In the genomic region with DNA sequence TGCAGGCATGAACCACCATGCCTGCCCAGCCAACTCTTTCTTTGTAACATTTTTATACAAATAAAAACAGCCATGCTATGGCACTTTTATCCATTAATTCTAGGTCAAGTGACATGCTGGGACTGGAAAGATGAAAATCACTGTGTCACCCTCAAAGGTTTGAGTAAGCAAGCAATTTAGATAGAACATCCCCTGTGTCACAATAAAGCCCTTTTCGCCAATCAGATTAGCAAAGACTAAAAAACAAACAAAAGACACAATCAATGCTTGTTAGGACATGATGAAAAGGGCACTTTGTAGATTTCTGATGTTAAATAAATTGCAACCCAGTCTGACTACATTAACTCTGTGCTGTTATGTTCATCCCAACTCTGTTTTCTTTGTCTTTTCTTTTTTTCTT, we compare ENCODE assay signal across 23 cellular contexts. TPM values are rescaled to one million over a fixed set of nuclear protein-coding genes. Genes with fewer than 3 reads are reported as not detected.
A peak's percentile ranks its signal among the peaks of the same experiment; 100 is the strongest.
DNase-seq lines count a peak whose midpoint lies in the region; ATAC-seq, FAIRE-seq and TF ChIP-seq lines count a peak whose summit lies in the region.
"Had no signal": no experiment of that assay in that cellular context is flagged by ENCODE, and none has a peak within 500 bp of the region (broad histone marks: within the 10 kb centered on the region; RNA-seq: fewer than 3 reads in every experiment).

No MANE protein-coding gene starts in this region.

- H2AFZ ChIP-seq in GM23338: peak overlapping the region; percentile 6; the same call in 1 of the 2 replicates
- no peak overlapping the region for H2AFZ ChIP-seq in smooth muscle cell (ENCODE audit: low read depth)
- H2AFZ ChIP-seq in trophoblast cell (ENCODE audit: insufficient read depth, low read length, poor library complexity): no peak overlapping the region

- no peak for ATAC-seq in GM23338
- ATAC-seq: A549, HCT116, HepG2, PC-3 had no signal

- H3K14ac ChIP-seq in trophoblast cell (ENCODE audit: low read length): no peak overlapping the region

- H3K18ac ChIP-seq in trophoblast cell (ENCODE audit: low read length): no peak overlapping the region

- H3K79me1 ChIP-seq in trophoblast cell (ENCODE audit: low read length): no peaks in the 10 kb centered on the region

- intact Hi-C loops in prostate gland (cut with DNase I): no loop called here

- DNase-seq in GM23338 (ENCODE audit: low spot score): no peak
- DNase-seq in NCI-H345 (lab: John Stamatoyannopoulos, UW): peak; percentile 40
- peak; percentile 47 for DNase-seq in bronchial epithelial cell (ENCODE audit: low read depth)
- peak; percentile 58 for DNase-seq in prostate gland (ENCODE audit: low spot score)
- no peak for DNase-seq in activated T-cell treated with anti-CD3 and anti-CD28 coated beads, Interleukin-2, amount 50 U/mL, for 24 hours
- no peak for DNase-seq in smooth muscle cell (lab: John Stamatoyannopoulos, UW; ENCODE audit: unreplicated experiment)
- no peak for DNase-seq in trophoblast cell
- DNase-seq: AML-193; Caco-2; CD4-positive, alpha-beta T cell; GF-D8; Kasumi-1; PC-3; SK-N-SH; SW 1271 had no signal

- H2BK120ac ChIP-seq in trophoblast cell (ENCODE audit: insufficient read depth, low read length, poor library complexity): no peak overlapping the region

- H4K91ac ChIP-seq in trophoblast cell (ENCODE audit: low read depth, low read length): no peak overlapping the region

- peaks cover 12% of the 10 kb centered on the region for H3K4me1 Mint-ChIP-seq in GM23338
- H3K4me1 Mint-ChIP-seq in activated T-cell treated with anti-CD3 and anti-CD28 coated beads, Interleukin-2, amount 50 U/mL, for 24 hours (ENCODE audit: low read depth): no peaks in the 10 kb centered on the region

- no peak overlapping the region for H2AK5ac ChIP-seq in trophoblast cell (ENCODE audit: low read length)

- no peaks in the 10 kb centered on the region for H3F3A ChIP-seq in GM23338 (replicated peaks; ENCODE audit: low read depth)
- no peaks in the 10 kb centered on the region for H3F3A ChIP-seq in smooth muscle cell (ENCODE audit: low read depth)

- H3K4me3 Mint-ChIP-seq in GM23338: no peak overlapping the region
- no peak overlapping the region for H3K4me3 Mint-ChIP-seq in activated T-cell treated with anti-CD3 and anti-CD28 coated beads, Interleukin-2, amount 50 U/mL, for 24 hours
- H3K4me3 Mint-ChIP-seq: CD4-positive, alpha-beta T cell had no signal

- no peak overlapping the region for H4K8ac ChIP-seq in trophoblast cell (ENCODE audit: low read depth, low read length)

- peaks cover 17% of the 10 kb centered on the region for H3K4me1 ChIP-seq in GM23338 (ENCODE audit: insufficient read depth)
- H3K4me1 ChIP-seq in prostate gland (replicated peaks): no peaks in the 10 kb centered on the region
- no peaks in the 10 kb centered on the region for H3K4me1 ChIP-seq in smooth muscle cell (ENCODE audit: low read depth)
- H3K4me1 ChIP-seq in trophoblast cell (ENCODE audit: control insufficient read depth in 1 of 2, insufficient read depth in 2 of 2, low read length in 2 of 2): no peaks in the 10 kb centered on the region
- H3K4me1 ChIP-seq: A549, Caco-2 had no signal

- no peak overlapping the region for H3K4me2 ChIP-seq in GM23338
- H3K4me2 ChIP-seq in smooth muscle cell: no peak overlapping the region
- no peak overlapping the region for H3K4me2 ChIP-seq in trophoblast cell (ENCODE audit: low read length)
- H3K4me2 ChIP-seq: A549; BLaER1 treated with 17β-estradiol and CSF1 and Interleukin-3, amounts not matched to agents 10 nM and 100 nM; SK-N-SH had no signal

- H3K27me3 Mint-ChIP-seq in GM23338 (ENCODE audit: insufficient read depth, low read depth, poor library complexity): peaks cover 5% of the 10 kb centered on the region
- H3K27me3 Mint-ChIP-seq in activated T-cell treated with anti-CD3 and anti-CD28 coated beads, Interleukin-2, amount 50 U/mL, for 24 hours: peaks cover 47% of the 10 kb centered on the region

- no peak overlapping the region for H3K4ac ChIP-seq in trophoblast cell (ENCODE audit: low read depth, low read length)

- H3K9me3 Mint-ChIP-seq in GM23338: peaks cover 19% of the 10 kb centered on the region; the same call in 2 of the 3 replicates
- H3K9me3 Mint-ChIP-seq in activated T-cell treated with anti-CD3 and anti-CD28 coated beads, Interleukin-2, amount 50 U/mL, for 24 hours: no peaks in the 10 kb centered on the region
- H3K9me3 Mint-ChIP-seq: CD4-positive, alpha-beta T cell had no signal

- no peak overlapping the region for H2BK5ac ChIP-seq in trophoblast cell (ENCODE audit: low read depth, low read length, poor library complexity)

- peaks cover 9% of the 10 kb centered on the region; the same call in 1 of the 2 replicates for H3K9me2 ChIP-seq in GM23338 (ENCODE audit: insufficient read depth)
- H3K9me2 ChIP-seq: SK-N-SH had no signal

- H3K9me3 ChIP-seq in prostate gland: no peaks in the 10 kb centered on the region
- no peaks in the 10 kb centered on the region for H3K9me3 ChIP-seq in smooth muscle cell (replicated peaks; ENCODE audit: low read depth)
- H3K9me3 ChIP-seq in trophoblast cell (ENCODE audit: insufficient read depth, low read depth, low read length): no peaks in the 10 kb centered on the region
- H3K9me3 ChIP-seq: A549, Caco-2, SK-N-SH had no signal

- H3K9ac ChIP-seq in smooth muscle cell (ENCODE audit: low read depth) (no peak overlapping the region), trophoblast cell (ENCODE audit: low read length) (no peak overlapping the region)
- H3K9ac ChIP-seq: BLaER1 treated with 17β-estradiol and CSF1 and Interleukin-3, amounts not matched to agents 10 nM and 100 nM; SK-N-SH had no signal

- no peak for FAIRE-seq in bronchial epithelial cell (lab: Jason Lieb, UNC)
- FAIRE-seq: A549, GM12891, HepG2 had no signal

- TF ChIP-seq CTCF in GM23338 (conservative IDR thresholded peaks at IDR 0.05; ENCODE audit: low read depth in 2 of 2) (no peak), bronchial epithelial cell (IDR thresholded peaks at IDR 0.05; ENCODE audit: insufficient read depth, low read length, severe bottlenecking) (no peak), prostate gland (IDR thresholded peaks at IDR 0.05) (no peak), smooth muscle cell (IDR thresholded peaks at IDR 0.05; ENCODE audit: borderline replicate concordance, insufficient read depth, poor library complexity, severe bottlenecking) (no peak)

- no peak overlapping the region for H2BK12ac ChIP-seq in trophoblast cell (ENCODE audit: low read length)

- no peak overlapping the region for H3K23ac ChIP-seq in trophoblast cell (ENCODE audit: low read length)

- H3K27ac Mint-ChIP-seq in GM23338: no peak overlapping the region
- H3K27ac Mint-ChIP-seq in activated T-cell treated with anti-CD3 and anti-CD28 coated beads, Interleukin-2, amount 50 U/mL, for 24 hours: no peak overlapping the region
- H3K27ac Mint-ChIP-seq: CD4-positive, alpha-beta T cell had no signal

- H3K4me3 ChIP-seq in GM23338 (no peak overlapping the region), bronchial epithelial cell (ENCODE audit: low read depth, low read length) (no peak overlapping the region), prostate gland (no peak overlapping the region), smooth muscle cell (no peak overlapping the region), trophoblast cell (ENCODE audit: low read depth, low read length) (no peak overlapping the region)
- H3K4me3 ChIP-seq: A549; BLaER1 treated with 17β-estradiol and CSF1 and Interleukin-3, amounts not matched to agents 10 nM and 100 nM had no signal

- H3K27me3 ChIP-seq in GM23338 (ENCODE audit: insufficient read depth) (no peaks in the 10 kb centered on the region), bronchial epithelial cell (ENCODE audit: control insufficient read depth, insufficient read depth, low read length) (no peaks in the 10 kb centered on the region), prostate gland (replicated peaks; ENCODE audit: insufficient read depth) (no peaks in the 10 kb centered on the region), smooth muscle cell (ENCODE audit: low read depth) (peaks cover 5% of the 10 kb centered on the region), trophoblast cell (ENCODE audit: insufficient read depth, low read length) (no peaks in the 10 kb centered on the region)

- no peaks in the 10 kb centered on the region for H4K20me1 ChIP-seq in GM23338 (replicated peaks; ENCODE audit: insufficient read depth)
- no peaks in the 10 kb centered on the region for H4K20me1 ChIP-seq in smooth muscle cell (ENCODE audit: low read depth)
- H4K20me1 ChIP-seq: BLaER1 treated with 17β-estradiol and CSF1 and Interleukin-3, amounts not matched to agents 10 nM and 100 nM had no signal

- no peak for TF ChIP-seq POLR2A in prostate gland (IDR thresholded peaks at IDR 0.05)

- H3K36me3 Mint-ChIP-seq in GM23338 (ENCODE audit: low read depth): peaks cover 14% of the 10 kb centered on the region; the same call in 2 of the 3 replicates
- H3K36me3 Mint-ChIP-seq in activated T-cell treated with anti-CD3 and anti-CD28 coated beads, Interleukin-2, amount 50 U/mL, for 24 hours (ENCODE audit: low read depth): no peaks in the 10 kb centered on the region

- no peak overlapping the region for H3K27ac ChIP-seq in GM23338 (ENCODE audit: low read depth)
- peak overlapping the region; percentile 38 to 42 for H3K27ac ChIP-seq in prostate gland
- H3K27ac ChIP-seq in smooth muscle cell (ENCODE audit: low read depth): no peak overlapping the region
- H3K27ac ChIP-seq in trophoblast cell (ENCODE audit: low read depth, low read length): no peak overlapping the region
- H3K27ac ChIP-seq: A549; BLaER1 treated with 17β-estradiol and CSF1 and Interleukin-3, amounts not matched to agents 10 nM and 100 nM had no signal

- H3K36me3 ChIP-seq in GM23338 (ENCODE audit: insufficient read depth) (0 out of 2 replicates have a peak, but pooled peaks cover 3% of the 10 kb centered on the region), bronchial epithelial cell (ENCODE audit: control insufficient read depth, insufficient read depth, low read length) (no peaks in the 10 kb centered on the region), prostate gland (no peaks in the 10 kb centered on the region), smooth muscle cell (ENCODE audit: low read depth) (no peaks in the 10 kb centered on the region), trophoblast cell (ENCODE audit: control insufficient read depth in 1 of 2, insufficient read depth in 2 of 2, low read length in 2 of 2) (no peaks in the 10 kb centered on the region)
- H3K36me3 ChIP-seq: BLaER1 treated with 17β-estradiol and CSF1 and Interleukin-3, amounts not matched to agents 10 nM and 100 nM had no signal

- H3K79me2 ChIP-seq in GM23338 (replicated peaks; ENCODE audit: insufficient read depth) (no peaks in the 10 kb centered on the region), smooth muscle cell (ENCODE audit: low read depth) (no peaks in the 10 kb centered on the region), trophoblast cell (ENCODE audit: control insufficient read depth, insufficient read depth, low read length, poor library complexity) (no peaks in the 10 kb centered on the region)

- no peak overlapping the region for H4K12ac ChIP-seq in trophoblast cell (ENCODE audit: low read depth, low read length)

- WGBS in prostate gland: 35% methylated on average over 1 of the region's 1 CpG
- WGBS in smooth muscle cell (ENCODE audit: low lambda C conversion rate): 89% methylated on average over 1 of the region's 1 CpG
- no CpG with 5 or more reads among the region's 1 CpG for WGBS in trophoblast cell (ENCODE audit: extremely low coverage, insufficient coverage, insufficient read length)

RNA-seq across cellular contexts. Expression of a gene that starts 26.4 kb away (rescaled TPM):
- total RNA-seq in GM23338 (2014; rRNA removed; shearing (Covaris generic)): 3.3 and 3.7 TPM in 2 replicates
- polyA plus RNA-seq in GM23338 (2016; fragmentation: Nextera tagmentation; extraction: Ambion mirVana) (2.3 and 2.4 TPM in 2 replicates), smooth muscle cell (not detected in 2 replicates)
- total RNA-seq in bronchial epithelial cell (0.26 and 0.38 TPM in 2 replicates), prostate gland (1 to 10 TPM; 1.9 to 3.7 TPM), smooth muscle cell (not detected in 2 replicates)
- polyA plus RNA-seq in trophoblast cell (2013): not detected in 2 replicates
- total RNA-seq: Caco-2; CD4-positive, alpha-beta T cell; H4; HepG2; HT1080; M059J; PC-3 had no signal
- polyA plus RNA-seq: A549, HepG2, SK-N-SH had no signal

RNA-seq across cellular contexts. Expression of a gene that starts 54.6 kb away (rescaled TPM):
- total RNA-seq in GM23338 (2014; rRNA removed; shearing (Covaris generic)): 9.2 and 16.4 TPM in 2 replicates
- polyA plus RNA-seq in GM23338 (2016; fragmentation: Nextera tagmentation; extraction: Ambion mirVana) (3.7 and 3.8 TPM in 2 replicates), smooth muscle cell (0.30 TPM in 1 of 2 replicates, not detected in the other)
- total RNA-seq in bronchial epithelial cell (not detected in 2 replicates), prostate gland (10 to 100 TPM in 1 of 2 donors, 1 to 10 TPM in 1; 2.9 to 28.6 TPM), smooth muscle cell (0.36 TPM in 1 of 2 replicates, not detected in the other)
- 0.10 and 0.12 TPM in 2 replicates for polyA plus RNA-seq in trophoblast cell (2013)
- total RNA-seq: Caco-2, HepG2, HT1080, M059J, PC-3 had no signal

Comparison
In these comparisons a context has a peak if more than half of its experiments do, and no peak if none do; other contexts are left out.
1. DNase-seq: peak in NCI-H345 (single experiment), bronchial epithelial cell (single experiment) and prostate gland (single experiment); none in GM23338 (single experiment), activated T-cell treated with anti-CD3 and anti-CD28 coated beads, Interleukin-2, amount 50 U/mL, for 24 hours (single experiment), smooth muscle cell (single experiment) and trophoblast cell (0 of 2).
2. H3K27ac ChIP-seq: peak in prostate gland (2 of 2); none in GM23338 (single experiment), smooth muscle cell (single experiment) and trophoblast cell (single experiment).